In the genomic region with DNA sequence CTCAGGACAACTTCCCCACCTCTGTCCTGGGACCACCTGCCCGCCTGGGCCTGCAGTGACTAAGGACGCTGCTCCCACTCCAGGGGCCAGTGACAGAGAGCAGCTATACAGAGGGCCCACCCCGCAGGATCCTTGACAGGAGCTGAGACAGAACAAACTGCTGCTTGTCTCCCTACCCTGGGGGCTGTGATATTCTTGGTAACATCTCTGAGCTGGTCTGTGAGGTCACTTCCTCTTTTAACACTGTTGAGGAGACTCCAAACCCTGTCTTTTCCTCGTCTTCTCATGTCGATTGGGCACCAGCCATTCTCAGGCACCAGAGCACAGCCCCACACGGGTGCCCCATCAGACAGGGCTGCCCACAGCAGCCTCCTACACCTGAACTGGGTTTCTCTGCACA, we compare ENCODE assay signal across 1 cellular context.
A peak's percentile ranks its signal among the peaks of the same experiment; 100 is the strongest.
TF ChIP-seq lines count a peak whose summit lies in the region.

No MANE protein-coding gene starts in this region.

TF ChIP-seq in GM12878, 131 proteins besides CTCF, POLR2A, EP300 and RAD21:
- TF ChIP-seq SPI1 (IDR thresholded peaks at IDR 0.05; ENCODE audit: borderline replicate concordance, insufficient read depth, low read depth, low read length), result peak; percentile 81
- TF ChIP-seq BACH1 (IDR thresholded peaks at IDR 0.05; ENCODE audit: borderline replicate concordance), result no peak
- TF ChIP-seq, protein P1, sequence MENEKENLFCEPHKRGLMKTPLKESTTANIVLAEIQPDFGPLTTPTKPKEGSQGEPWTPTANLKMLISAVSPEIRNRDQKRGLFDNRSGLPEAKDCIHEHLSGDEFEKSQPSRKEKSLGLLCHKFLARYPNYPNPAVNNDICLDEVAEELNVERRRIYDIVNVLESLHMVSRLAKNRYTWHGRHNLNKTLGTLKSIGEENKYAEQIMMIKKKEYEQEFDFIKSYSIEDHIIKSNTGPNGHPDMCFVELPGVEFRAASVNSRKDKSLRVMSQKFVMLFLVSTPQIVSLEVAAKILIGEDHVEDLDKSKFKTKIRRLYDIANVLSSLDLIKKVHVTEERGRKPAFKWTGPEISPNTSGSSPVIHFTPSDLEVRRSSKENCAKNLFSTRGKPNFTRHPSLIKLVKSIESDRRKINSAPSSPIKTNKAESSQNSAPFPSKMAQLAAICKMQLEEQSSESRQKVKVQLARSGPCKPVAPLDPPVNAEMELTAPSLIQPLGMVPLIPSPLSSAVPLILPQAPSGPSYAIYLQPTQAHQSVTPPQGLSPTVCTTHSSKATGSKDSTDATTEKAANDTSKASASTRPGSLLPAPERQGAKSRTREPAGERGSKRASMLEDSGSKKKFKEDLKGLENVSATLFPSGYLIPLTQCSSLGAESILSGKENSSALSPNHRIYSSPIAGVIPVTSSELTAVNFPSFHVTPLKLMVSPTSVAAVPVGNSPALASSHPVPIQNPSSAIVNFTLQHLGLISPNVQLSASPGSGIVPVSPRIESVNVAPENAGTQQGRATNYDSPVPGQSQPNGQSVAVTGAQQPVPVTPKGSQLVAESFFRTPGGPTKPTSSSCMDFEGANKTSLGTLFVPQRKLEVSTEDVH (IDR thresholded peaks at IDR 0.05; ENCODE audit: low read depth, partially characterized antibody), result no peak
- no peak for TF ChIP-seq TAF1 (IDR thresholded peaks at IDR 0.05; ENCODE audit: borderline replicate concordance, low read depth, low read length)
- no peak for TF ChIP-seq BHLHE40 (IDR thresholded peaks at IDR 0.05; ENCODE audit: borderline replicate concordance in 1 of 2, low read depth in 2 of 2, low read length in 1 of 2)
TF ChIP-seq in GM12878: peak in this region for 1.
